In the genomic region with DNA sequence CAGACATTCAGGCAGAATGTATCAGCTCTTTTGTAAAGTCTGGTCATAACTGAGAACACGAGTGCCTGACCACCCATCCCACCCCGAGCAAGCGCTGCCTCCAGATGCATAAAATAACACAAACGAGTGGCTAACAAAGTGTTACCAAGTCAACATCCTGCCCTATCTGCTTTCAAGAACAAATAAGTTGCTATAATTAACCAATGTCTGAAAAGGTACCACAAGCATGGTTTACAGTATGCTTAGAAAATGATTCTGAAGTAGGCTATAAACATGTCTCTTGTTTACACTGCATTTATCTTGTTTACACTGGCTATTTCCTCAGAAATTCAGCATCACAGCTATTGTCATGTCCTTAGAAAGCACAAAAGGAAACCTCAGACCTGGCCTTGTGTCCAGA, we compare ENCODE assay signal across 1 cellular context.
TF ChIP-seq lines count a peak whose summit lies in the region.

No MANE protein-coding gene starts in this region.

TF ChIP-seq in HepG2, 621 proteins besides CTCF, POLR2A, EP300 and RAD21 (continued from another document and continues in another):
- TF ChIP-seq YEATS2 (CRISPR knock-in tag; IDR thresholded peaks at IDR 0.05; ENCODE audit: borderline replicate concordance): no peak
- no peak for TF ChIP-seq MIER2 (CRISPR knock-in tag; IDR thresholded peaks at IDR 0.05)
- no peak for TF ChIP-seq SIN3A (IDR thresholded peaks at IDR 0.05; ENCODE audit: borderline replicate concordance, low read depth, low read length)
- no peak for TF ChIP-seq SUZ12 (IDR thresholded peaks at IDR 0.05; ENCODE audit: low read depth, low read length)
- no peak for TF ChIP-seq REPIN1 (CRISPR knock-in tag; IDR thresholded peaks at IDR 0.05; ENCODE audit: borderline replicate concordance, low read depth)
- TF ChIP-seq TBP (CRISPR knock-in tag; IDR thresholded peaks at IDR 0.05): no peak
- TF ChIP-seq SCMH1 (CRISPR knock-in tag; IDR thresholded peaks at IDR 0.05; ENCODE audit: borderline replicate concordance): no peak
- TF ChIP-seq FOXO1 (CRISPR knock-in tag; IDR thresholded peaks at IDR 0.05): peak; percentile 50; the same call in 1 of the 2 replicates
- TF ChIP-seq RBFOX2 (IDR thresholded peaks at IDR 0.05; ENCODE audit: low read depth, low read length): no peak
- peak; percentile 57; the same call in 1 of the 2 replicates for TF ChIP-seq GFI1 (CRISPR knock-in tag; IDR thresholded peaks at IDR 0.05; ENCODE audit: borderline replicate concordance)
- no peak for TF ChIP-seq AGO2 (optimal IDR thresholded peaks at IDR 0.05; ENCODE audit: low read depth, low read length)
- TF ChIP-seq, protein P1, sequence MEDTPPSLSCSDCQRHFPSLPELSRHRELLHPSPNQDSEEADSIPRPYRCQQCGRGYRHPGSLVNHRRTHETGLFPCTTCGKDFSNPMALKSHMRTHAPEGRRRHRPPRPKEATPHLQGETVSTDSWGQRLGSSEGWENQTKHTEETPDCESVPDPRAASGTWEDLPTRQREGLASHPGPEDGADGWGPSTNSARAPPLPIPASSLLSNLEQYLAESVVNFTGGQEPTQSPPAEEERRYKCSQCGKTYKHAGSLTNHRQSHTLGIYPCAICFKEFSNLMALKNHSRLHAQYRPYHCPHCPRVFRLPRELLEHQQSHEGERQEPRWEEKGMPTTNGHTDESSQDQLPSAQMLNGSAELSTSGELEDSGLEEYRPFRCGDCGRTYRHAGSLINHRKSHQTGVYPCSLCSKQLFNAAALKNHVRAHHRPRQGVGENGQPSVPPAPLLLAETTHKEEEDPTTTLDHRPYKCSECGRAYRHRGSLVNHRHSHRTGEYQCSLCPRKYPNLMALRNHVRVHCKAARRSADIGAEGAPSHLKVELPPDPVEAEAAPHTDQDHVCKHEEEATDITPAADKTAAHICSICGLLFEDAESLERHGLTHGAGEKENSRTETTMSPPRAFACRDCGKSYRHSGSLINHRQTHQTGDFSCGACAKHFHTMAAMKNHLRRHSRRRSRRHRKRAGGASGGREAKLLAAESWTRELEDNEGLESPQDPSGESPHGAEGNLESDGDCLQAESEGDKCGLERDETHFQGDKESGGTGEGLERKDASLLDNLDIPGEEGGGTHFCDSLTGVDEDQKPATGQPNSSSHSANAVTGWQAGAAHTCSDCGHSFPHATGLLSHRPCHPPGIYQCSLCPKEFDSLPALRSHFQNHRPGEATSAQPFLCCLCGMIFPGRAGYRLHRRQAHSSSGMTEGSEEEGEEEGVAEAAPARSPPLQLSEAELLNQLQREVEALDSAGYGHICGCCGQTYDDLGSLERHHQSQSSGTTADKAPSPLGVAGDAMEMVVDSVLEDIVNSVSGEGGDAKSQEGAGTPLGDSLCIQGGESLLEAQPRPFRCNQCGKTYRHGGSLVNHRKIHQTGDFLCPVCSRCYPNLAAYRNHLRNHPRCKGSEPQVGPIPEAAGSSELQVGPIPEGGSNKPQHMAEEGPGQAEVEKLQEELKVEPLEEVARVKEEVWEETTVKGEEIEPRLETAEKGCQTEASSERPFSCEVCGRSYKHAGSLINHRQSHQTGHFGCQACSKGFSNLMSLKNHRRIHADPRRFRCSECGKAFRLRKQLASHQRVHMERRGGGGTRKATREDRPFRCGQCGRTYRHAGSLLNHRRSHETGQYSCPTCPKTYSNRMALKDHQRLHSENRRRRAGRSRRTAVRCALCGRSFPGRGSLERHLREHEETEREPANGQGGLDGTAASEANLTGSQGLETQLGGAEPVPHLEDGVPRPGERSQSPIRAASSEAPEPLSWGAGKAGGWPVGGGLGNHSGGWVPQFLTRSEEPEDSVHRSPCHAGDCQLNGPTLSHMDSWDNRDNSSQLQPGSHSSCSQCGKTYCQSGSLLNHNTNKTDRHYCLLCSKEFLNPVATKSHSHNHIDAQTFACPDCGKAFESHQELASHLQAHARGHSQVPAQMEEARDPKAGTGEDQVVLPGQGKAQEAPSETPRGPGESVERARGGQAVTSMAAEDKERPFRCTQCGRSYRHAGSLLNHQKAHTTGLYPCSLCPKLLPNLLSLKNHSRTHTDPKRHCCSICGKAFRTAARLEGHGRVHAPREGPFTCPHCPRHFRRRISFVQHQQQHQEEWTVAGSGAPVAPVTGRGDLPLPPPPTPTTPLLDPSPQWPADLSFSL (CRISPR knock-in tag; IDR thresholded peaks at IDR 0.05): no peak
- TF ChIP-seq TBL1XR1 (IDR thresholded peaks at IDR 0.05; ENCODE audit: borderline replicate concordance, low read length, partially characterized antibody): peak; percentile 94
- no peak for TF ChIP-seq ZNF496 (CRISPR knock-in tag; IDR thresholded peaks at IDR 0.05; ENCODE audit: insufficient replicate concordance)
- TF ChIP-seq, protein P2, sequence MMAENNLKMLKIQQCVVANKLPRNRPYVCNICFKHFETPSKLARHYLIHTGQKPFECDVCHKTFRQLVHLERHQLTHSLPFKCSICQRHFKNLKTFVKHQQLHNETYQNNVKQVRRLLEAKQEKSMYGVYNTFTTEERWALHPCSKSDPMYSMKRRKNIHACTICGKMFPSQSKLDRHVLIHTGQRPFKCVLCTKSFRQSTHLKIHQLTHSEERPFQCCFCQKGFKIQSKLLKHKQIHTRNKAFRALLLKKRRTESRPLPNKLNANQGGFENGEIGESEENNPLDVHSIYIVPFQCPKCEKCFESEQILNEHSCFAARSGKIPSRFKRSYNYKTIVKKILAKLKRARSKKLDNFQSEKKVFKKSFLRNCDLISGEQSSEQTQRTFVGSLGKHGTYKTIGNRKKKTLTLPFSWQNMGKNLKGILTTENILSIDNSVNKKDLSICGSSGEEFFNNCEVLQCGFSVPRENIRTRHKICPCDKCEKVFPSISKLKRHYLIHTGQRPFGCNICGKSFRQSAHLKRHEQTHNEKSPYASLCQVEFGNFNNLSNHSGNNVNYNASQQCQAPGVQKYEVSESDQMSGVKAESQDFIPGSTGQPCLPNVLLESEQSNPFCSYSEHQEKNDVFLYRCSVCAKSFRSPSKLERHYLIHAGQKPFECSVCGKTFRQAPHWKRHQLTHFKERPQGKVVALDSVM (CRISPR knock-in tag; IDR thresholded peaks at IDR 0.05): no peak
- no peak for TF ChIP-seq ZNF121 (CRISPR knock-in tag; IDR thresholded peaks at IDR 0.05)
- no peak for TF ChIP-seq NFATC3 (CRISPR knock-in tag; IDR thresholded peaks at IDR 0.05)
- TF ChIP-seq, protein P3, sequence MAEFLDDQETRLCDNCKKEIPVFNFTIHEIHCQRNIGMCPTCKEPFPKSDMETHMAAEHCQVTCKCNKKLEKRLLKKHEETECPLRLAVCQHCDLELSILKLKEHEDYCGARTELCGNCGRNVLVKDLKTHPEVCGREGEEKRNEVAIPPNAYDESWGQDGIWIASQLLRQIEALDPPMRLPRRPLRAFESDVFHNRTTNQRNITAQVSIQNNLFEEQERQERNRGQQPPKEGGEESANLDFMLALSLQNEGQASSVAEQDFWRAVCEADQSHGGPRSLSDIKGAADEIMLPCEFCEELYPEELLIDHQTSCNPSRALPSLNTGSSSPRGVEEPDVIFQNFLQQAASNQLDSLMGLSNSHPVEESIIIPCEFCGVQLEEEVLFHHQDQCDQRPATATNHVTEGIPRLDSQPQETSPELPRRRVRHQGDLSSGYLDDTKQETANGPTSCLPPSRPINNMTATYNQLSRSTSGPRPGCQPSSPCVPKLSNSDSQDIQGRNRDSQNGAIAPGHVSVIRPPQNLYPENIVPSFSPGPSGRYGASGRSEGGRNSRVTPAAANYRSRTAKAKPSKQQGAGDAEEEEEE (CRISPR knock-in tag; IDR thresholded peaks at IDR 0.05; ENCODE audit: borderline replicate concordance): no peak
- no peak for TF ChIP-seq RFXANK (CRISPR knock-in tag; IDR thresholded peaks at IDR 0.05)
- TF ChIP-seq, protein P4, sequence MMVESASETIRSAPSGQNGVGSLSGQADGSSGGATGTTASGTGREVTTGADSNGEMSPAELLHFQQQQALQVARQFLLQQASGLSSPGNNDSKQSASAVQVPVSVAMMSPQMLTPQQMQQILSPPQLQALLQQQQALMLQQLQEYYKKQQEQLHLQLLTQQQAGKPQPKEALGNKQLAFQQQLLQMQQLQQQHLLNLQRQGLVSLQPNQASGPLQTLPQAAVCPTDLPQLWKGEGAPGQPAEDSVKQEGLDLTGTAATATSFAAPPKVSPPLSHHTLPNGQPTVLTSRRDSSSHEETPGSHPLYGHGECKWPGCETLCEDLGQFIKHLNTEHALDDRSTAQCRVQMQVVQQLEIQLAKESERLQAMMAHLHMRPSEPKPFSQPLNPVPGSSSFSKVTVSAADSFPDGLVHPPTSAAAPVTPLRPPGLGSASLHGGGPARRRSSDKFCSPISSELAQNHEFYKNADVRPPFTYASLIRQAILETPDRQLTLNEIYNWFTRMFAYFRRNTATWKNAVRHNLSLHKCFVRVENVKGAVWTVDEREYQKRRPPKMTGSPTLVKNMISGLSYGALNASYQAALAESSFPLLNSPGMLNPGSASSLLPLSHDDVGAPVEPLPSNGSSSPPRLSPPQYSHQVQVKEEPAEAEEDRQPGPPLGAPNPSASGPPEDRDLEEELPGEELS (CRISPR knock-in tag; IDR thresholded peaks at IDR 0.05): peak; percentile 91
- TF ChIP-seq HHEX (CRISPR knock-in tag; IDR thresholded peaks at IDR 0.05): peak; percentile 99
- TF ChIP-seq ZNF614 (CRISPR knock-in tag; IDR thresholded peaks at IDR 0.05; ENCODE audit: borderline replicate concordance): no peak
- TF ChIP-seq, protein P5, sequence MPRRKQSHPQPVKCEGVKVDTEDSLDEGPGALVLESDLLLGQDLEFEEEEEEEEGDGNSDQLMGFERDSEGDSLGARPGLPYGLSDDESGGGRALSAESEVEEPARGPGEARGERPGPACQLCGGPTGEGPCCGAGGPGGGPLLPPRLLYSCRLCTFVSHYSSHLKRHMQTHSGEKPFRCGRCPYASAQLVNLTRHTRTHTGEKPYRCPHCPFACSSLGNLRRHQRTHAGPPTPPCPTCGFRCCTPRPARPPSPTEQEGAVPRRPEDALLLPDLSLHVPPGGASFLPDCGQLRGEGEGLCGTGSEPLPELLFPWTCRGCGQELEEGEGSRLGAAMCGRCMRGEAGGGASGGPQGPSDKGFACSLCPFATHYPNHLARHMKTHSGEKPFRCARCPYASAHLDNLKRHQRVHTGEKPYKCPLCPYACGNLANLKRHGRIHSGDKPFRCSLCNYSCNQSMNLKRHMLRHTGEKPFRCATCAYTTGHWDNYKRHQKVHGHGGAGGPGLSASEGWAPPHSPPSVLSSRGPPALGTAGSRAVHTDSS (CRISPR knock-in tag; conservative IDR thresholded peaks at IDR 0.05): no peak
- no peak for TF ChIP-seq ZNF333 (CRISPR knock-in tag; IDR thresholded peaks at IDR 0.05; ENCODE audit: borderline replicate concordance)
- TF ChIP-seq KDM1A (CRISPR knock-in tag; IDR thresholded peaks at IDR 0.05): 0 out of 2 replicates have a peak, but pooled peaks have one; percentile 31
- peak; percentile 99 for TF ChIP-seq FOXA3 (CRISPR knock-in tag; IDR thresholded peaks at IDR 0.05)
- TF ChIP-seq, protein P6, sequence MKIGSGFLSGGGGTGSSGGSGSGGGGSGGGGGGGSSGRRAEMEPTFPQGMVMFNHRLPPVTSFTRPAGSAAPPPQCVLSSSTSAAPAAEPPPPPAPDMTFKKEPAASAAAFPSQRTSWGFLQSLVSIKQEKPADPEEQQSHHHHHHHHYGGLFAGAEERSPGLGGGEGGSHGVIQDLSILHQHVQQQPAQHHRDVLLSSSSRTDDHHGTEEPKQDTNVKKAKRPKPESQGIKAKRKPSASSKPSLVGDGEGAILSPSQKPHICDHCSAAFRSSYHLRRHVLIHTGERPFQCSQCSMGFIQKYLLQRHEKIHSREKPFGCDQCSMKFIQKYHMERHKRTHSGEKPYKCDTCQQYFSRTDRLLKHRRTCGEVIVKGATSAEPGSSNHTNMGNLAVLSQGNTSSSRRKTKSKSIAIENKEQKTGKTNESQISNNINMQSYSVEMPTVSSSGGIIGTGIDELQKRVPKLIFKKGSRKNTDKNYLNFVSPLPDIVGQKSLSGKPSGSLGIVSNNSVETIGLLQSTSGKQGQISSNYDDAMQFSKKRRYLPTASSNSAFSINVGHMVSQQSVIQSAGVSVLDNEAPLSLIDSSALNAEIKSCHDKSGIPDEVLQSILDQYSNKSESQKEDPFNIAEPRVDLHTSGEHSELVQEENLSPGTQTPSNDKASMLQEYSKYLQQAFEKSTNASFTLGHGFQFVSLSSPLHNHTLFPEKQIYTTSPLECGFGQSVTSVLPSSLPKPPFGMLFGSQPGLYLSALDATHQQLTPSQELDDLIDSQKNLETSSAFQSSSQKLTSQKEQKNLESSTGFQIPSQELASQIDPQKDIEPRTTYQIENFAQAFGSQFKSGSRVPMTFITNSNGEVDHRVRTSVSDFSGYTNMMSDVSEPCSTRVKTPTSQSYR (CRISPR knock-in tag; IDR thresholded peaks at IDR 0.05; ENCODE audit: borderline replicate concordance): no peak
- TF ChIP-seq YEATS4 (CRISPR knock-in tag; IDR thresholded peaks at IDR 0.05; ENCODE audit: borderline replicate concordance): no peak
- TF ChIP-seq RXRA (CRISPR knock-in tag; IDR thresholded peaks at IDR 0.05): no peak
- no peak for TF ChIP-seq KLF9 (CRISPR knock-in tag; IDR thresholded peaks at IDR 0.05; ENCODE audit: low read depth)
- TF ChIP-seq ZNF557 (CRISPR knock-in tag; IDR thresholded peaks at IDR 0.05): no peak
- TF ChIP-seq, protein P7, sequence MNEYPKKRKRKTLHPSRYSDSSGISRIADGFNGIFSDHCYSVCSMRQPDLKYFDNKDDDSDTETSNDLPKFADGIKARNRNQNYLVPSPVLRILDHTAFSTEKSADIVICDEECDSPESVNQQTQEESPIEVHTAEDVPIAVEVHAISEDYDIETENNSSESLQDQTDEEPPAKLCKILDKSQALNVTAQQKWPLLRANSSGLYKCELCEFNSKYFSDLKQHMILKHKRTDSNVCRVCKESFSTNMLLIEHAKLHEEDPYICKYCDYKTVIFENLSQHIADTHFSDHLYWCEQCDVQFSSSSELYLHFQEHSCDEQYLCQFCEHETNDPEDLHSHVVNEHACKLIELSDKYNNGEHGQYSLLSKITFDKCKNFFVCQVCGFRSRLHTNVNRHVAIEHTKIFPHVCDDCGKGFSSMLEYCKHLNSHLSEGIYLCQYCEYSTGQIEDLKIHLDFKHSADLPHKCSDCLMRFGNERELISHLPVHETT (CRISPR knock-in tag; conservative IDR thresholded peaks at IDR 0.05): no peak
- TF ChIP-seq, protein P8, sequence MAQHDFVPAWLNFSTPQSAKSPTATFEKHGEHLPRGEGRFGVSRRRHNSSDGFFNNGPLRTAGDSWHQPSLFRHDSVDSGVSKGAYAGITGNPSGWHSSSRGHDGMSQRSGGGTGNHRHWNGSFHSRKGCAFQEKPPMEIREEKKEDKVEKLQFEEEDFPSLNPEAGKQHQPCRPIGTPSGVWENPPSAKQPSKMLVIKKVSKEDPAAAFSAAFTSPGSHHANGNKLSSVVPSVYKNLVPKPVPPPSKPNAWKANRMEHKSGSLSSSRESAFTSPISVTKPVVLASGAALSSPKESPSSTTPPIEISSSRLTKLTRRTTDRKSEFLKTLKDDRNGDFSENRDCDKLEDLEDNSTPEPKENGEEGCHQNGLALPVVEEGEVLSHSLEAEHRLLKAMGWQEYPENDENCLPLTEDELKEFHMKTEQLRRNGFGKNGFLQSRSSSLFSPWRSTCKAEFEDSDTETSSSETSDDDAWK (CRISPR knock-in tag; IDR thresholded peaks at IDR 0.05): no peak
- peak; percentile 33; the same call in 1 of the 2 replicates for TF ChIP-seq RCOR2 (CRISPR knock-in tag; IDR thresholded peaks at IDR 0.05)
- TF ChIP-seq ZNF605 (CRISPR knock-in tag; IDR thresholded peaks at IDR 0.05): no peak
- TF ChIP-seq HDAC1 (CRISPR knock-in tag; IDR thresholded peaks at IDR 0.05): peak; percentile 56; the same call in 1 of the 2 replicates
- TF ChIP-seq, protein P9, sequence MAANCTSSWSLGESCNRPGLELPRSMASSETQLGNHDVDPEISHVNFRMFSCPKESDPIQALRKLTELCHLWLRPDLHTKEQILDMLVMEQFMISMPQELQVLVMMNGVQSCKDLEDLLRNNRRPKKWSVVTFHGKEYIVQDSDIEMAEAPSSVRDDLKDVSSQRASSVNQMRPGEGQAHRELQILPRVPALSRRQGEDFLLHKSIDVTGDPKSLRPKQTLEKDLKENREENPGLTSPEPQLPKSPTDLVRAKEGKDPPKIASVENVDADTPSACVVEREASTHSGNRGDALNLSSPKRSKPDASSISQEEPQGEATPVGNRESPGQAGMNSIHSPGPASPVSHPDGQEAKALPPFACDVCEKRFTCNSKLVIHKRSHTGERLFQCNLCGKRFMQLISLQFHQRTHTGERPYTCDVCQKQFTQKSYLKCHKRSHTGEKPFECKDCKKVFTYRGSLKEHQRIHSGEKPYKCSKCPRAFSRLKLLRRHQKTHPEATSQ (CRISPR knock-in tag; IDR thresholded peaks at IDR 0.05; ENCODE audit: borderline replicate concordance): no peak
- TF ChIP-seq JDP2 (CRISPR knock-in tag; IDR thresholded peaks at IDR 0.05; ENCODE audit: borderline replicate concordance): no peak
